30 cellular contexts compared by ENCODE assay signal in genomic region chr5:170538970-170539586, GRCh38. TPM values are rescaled to one million over a fixed set of nuclear protein-coding genes. Genes with fewer than 3 reads are reported as not detected.
DNase-seq lines count a peak whose midpoint lies in the region; ATAC-seq and TF ChIP-seq lines count a peak whose summit lies in the region.
"Had no signal": no experiment of that assay in that cellular context is flagged by ENCODE, and none has a peak within 500 bp of the region (broad histone marks: within the 10 kb centered on the region; RNA-seq: fewer than 3 reads in every experiment).

No MANE protein-coding gene starts in this region.

- TF ChIP-seq CTCF in HL-60 (IDR thresholded peaks at IDR 0.05; ENCODE audit: insufficient read depth, low read length), result no peak
- no peak for TF ChIP-seq CTCF in endothelial cell (IDR thresholded peaks at IDR 0.05; ENCODE audit: unreplicated experiment)
- no peak for TF ChIP-seq CTCF in suprapubic skin (IDR thresholded peaks at IDR 0.05)
- no peak for TF ChIP-seq CTCF in gastroesophageal sphincter (IDR thresholded peaks at IDR 0.05)
- TF ChIP-seq CTCF in gastrocnemius medialis (IDR thresholded peaks at IDR 0.05 in 4 of 5, conservative IDR thresholded peaks at IDR 0.05 in 1 of 5), result no peak

- in situ Hi-C loops in gastrocnemius medialis (cut with MboI; ENCODE audit: low sequenced_read_pairs in 4 of 4), result no loop called here

- no peak overlapping the region for H3K4me3 Mint-ChIP-seq in endothelial cell (ENCODE audit: unreplicated experiment)
- H3K4me3 Mint-ChIP-seq: activated CD4-positive, alpha-beta memory T cell treated with anti-CD3 and anti-CD28 coated beads, Interleukin-2, amount 10 ng/mL, durations not matched to agents 7 days and 5 days; activated naive CD4-positive, alpha-beta T cell treated with anti-CD3 and anti-CD28 coated beads, Interleukin-2, amount 50 U/mL, for 24 hours; CD4-positive, alpha-beta memory T cell; effector memory CD8-positive, alpha-beta T cell; IgD-negative memory B cell; stimulated activated memory B cell treated with anti-CD40 and anti-IgM and Interleukin-4, amounts not matched to agents 10 μg/mL and 1 μg/mL and 100 μg/mL, for 72 hours; T-cell had no signal

- no peak overlapping the region for H3K4me3 ChIP-seq in HL-60 (replicated peaks; ENCODE audit: insufficient read depth, low read length)
- H3K4me3 ChIP-seq in suprapubic skin, result no peak overlapping the region
- H3K4me3 ChIP-seq in gastroesophageal sphincter, result no peak overlapping the region
- H3K4me3 ChIP-seq in gastrocnemius medialis, result no peak overlapping the region
- H3K4me3 ChIP-seq: colonic mucosa, GM23248, lung, right lobe of liver, upper lobe of left lung had no signal

- intact Hi-C loops in gastrocnemius medialis (cut with DNase I; ENCODE audit: low total_unique reads), result no loop called here

- H3K4me1 ChIP-seq in suprapubic skin, result no peaks in the 10 kb centered on the region
- no peaks in the 10 kb centered on the region for H3K4me1 ChIP-seq in gastroesophageal sphincter
- H3K4me1 ChIP-seq in gastrocnemius medialis, result no peaks in the 10 kb centered on the region
- H3K4me1 ChIP-seq: colonic mucosa, right lobe of liver had no signal

- no peaks in the 10 kb centered on the region for H3K9me3 ChIP-seq in suprapubic skin
- H3K9me3 ChIP-seq in gastroesophageal sphincter, result no peaks in the 10 kb centered on the region
- no peaks in the 10 kb centered on the region for H3K9me3 ChIP-seq in gastrocnemius medialis
- H3K9me3 ChIP-seq: colonic mucosa, right lobe of liver, upper lobe of left lung had no signal

- H3K36me3 Mint-ChIP-seq in endothelial cell (ENCODE audit: low read depth, unreplicated experiment), result peaks cover 7% of the 10 kb centered on the region
- H3K36me3 Mint-ChIP-seq: activated naive CD4-positive, alpha-beta T cell treated with anti-CD3 and anti-CD28 coated beads, Interleukin-2, amount 50 U/mL, for 24 hours; CD4-positive, alpha-beta memory T cell; IgD-negative memory B cell; stimulated activated memory B cell treated with anti-CD40 and anti-IgM and Interleukin-4, amounts not matched to agents 10 μg/mL and 1 μg/mL and 100 μg/mL, for 72 hours; T-cell had no signal

- DNase-seq in HL-60 (ENCODE audit: low read depth in 1 of 2, low spot score in 1 of 2) (peak; percentile 16 to 44), NOMO-1 treated with dmso at 0.1 percent for 144 hours (lab: John Stamatoyannopoulos, UW; ENCODE audit: unreplicated experiment) (peak; percentile 53), endothelial cell (ENCODE audit: low spot score) (no peak), suprapubic skin (ENCODE audit: low spot score in 2 of 2) (peak; percentile 13 to 31), gastrocnemius medialis (no peak)
- DNase-seq: activated CD4-positive, alpha-beta memory T cell treated with anti-CD3 and anti-CD28 coated beads, Interleukin-2, amount 10 ng/mL, durations not matched to agents 7 days and 5 days; activated CD8-positive, alpha-beta memory T cell treated with anti-CD3 and anti-CD28 coated beads, Interleukin-2, amount 50 U/mL, for 48 hours; CD4-positive, alpha-beta memory T cell; colonic mucosa; effector memory CD8-positive, alpha-beta T cell; foreskin fibroblast; GM23248; NCI-H1436; NCI-H345; OCI-M1; right lobe of liver; SHP77 treated with DMSO at 0.1 percent for 48 hours; stimulated activated CD4-positive, alpha-beta T cell treated with anti-CD3 and anti-CD28 coated beads, Interleukin-4, amount 100 ng/mL, for 4 hours; substantia nigra; T-cell; upper lobe of left lung had no signal

- H3K36me3 ChIP-seq in suprapubic skin (no peaks in the 10 kb centered on the region), gastroesophageal sphincter (no peaks in the 10 kb centered on the region), gastrocnemius medialis (no peaks in the 10 kb centered on the region)
- H3K36me3 ChIP-seq: colonic mucosa, right lobe of liver, upper lobe of left lung had no signal

- peak overlapping the region; percentile 49 for H3K27ac Mint-ChIP-seq in endothelial cell (ENCODE audit: unreplicated experiment)
- H3K27ac Mint-ChIP-seq: activated CD4-positive, alpha-beta memory T cell treated with anti-CD3 and anti-CD28 coated beads, Interleukin-2, amount 10 ng/mL, durations not matched to agents 7 days and 5 days; activated naive CD4-positive, alpha-beta T cell treated with anti-CD3 and anti-CD28 coated beads, Interleukin-2, amount 50 U/mL, for 24 hours; CD4-positive, alpha-beta memory T cell; effector memory CD8-positive, alpha-beta T cell; IgD-negative memory B cell; progenitor cell of endocrine pancreas; stimulated activated memory B cell treated with anti-CD40 and anti-IgM and Interleukin-4, amounts not matched to agents 10 μg/mL and 1 μg/mL and 100 μg/mL, for 72 hours; T-cell had no signal

- WGBS in suprapubic skin, result 84% methylated on average over 6 of the region's 6 CpGs
- WGBS in gastroesophageal sphincter (ENCODE audit: low coverage in 1 of 2), 2 donors, result 89 to 95% methylated on average over 3 to 6 of the region's 6 CpGs

- H3K27me3 ChIP-seq in HL-60 (ENCODE audit: insufficient read depth, poor library complexity, severe bottlenecking) (no peaks in the 10 kb centered on the region), suprapubic skin (no peaks in the 10 kb centered on the region), gastroesophageal sphincter (peaks cover 4% of the 10 kb centered on the region), gastrocnemius medialis (no peaks in the 10 kb centered on the region)
- H3K27me3 ChIP-seq: colonic mucosa, right lobe of liver, upper lobe of left lung had no signal

- peaks cover 4% of the 10 kb centered on the region for H3K27me3 Mint-ChIP-seq in endothelial cell (ENCODE audit: unreplicated experiment)
- H3K27me3 Mint-ChIP-seq: progenitor cell of endocrine pancreas had no signal

- TF ChIP-seq EP300 in suprapubic skin (IDR thresholded peaks at IDR 0.05), result no peak
- TF ChIP-seq EP300 in gastroesophageal sphincter (IDR thresholded peaks at IDR 0.05), result no peak

- ATAC-seq in gastroesophageal sphincter (no peak), GM19452 (IDR thresholded peaks at IDR 0.05; ENCODE audit: unreplicated experiment) (no peak), gastrocnemius medialis (no peak)
- ATAC-seq: activated CD4-positive, CD25-positive, alpha-beta regulatory T cell treated with anti-CD3 and anti-CD28 coated beads, Interleukin-2, amount 50 U/mL, for 24 hours; effector memory CD8-positive, alpha-beta T cell; esophagus mucosa; stimulated activated memory B cell treated with anti-CD40 and anti-IgM and Interleukin-4, amounts not matched to agents 10 μg/mL and 1 μg/mL and 100 μg/mL, for 72 hours; T-cell had no signal

- no peaks in the 10 kb centered on the region for H3K9me3 Mint-ChIP-seq in endothelial cell (ENCODE audit: unreplicated experiment)
- H3K9me3 Mint-ChIP-seq: activated CD4-positive, alpha-beta memory T cell treated with anti-CD3 and anti-CD28 coated beads, Interleukin-2, amount 10 ng/mL, durations not matched to agents 7 days and 5 days; activated naive CD4-positive, alpha-beta T cell treated with anti-CD3 and anti-CD28 coated beads, Interleukin-2, amount 50 U/mL, for 24 hours; effector memory CD8-positive, alpha-beta T cell; IgD-negative memory B cell; stimulated activated memory B cell treated with anti-CD40 and anti-IgM and Interleukin-4, amounts not matched to agents 10 μg/mL and 1 μg/mL and 100 μg/mL, for 72 hours; T-cell had no signal

- no peak for TF ChIP-seq POLR2A in suprapubic skin (IDR thresholded peaks at IDR 0.05)
- TF ChIP-seq POLR2A in gastroesophageal sphincter (IDR thresholded peaks at IDR 0.05), result no peak
- no peak for TF ChIP-seq POLR2A in gastrocnemius medialis (IDR thresholded peaks at IDR 0.05)

- H3K4me1 Mint-ChIP-seq in endothelial cell (ENCODE audit: unreplicated experiment), result peaks cover 5% of the 10 kb centered on the region
- H3K4me1 Mint-ChIP-seq: activated CD4-positive, alpha-beta memory T cell treated with anti-CD3 and anti-CD28 coated beads, Interleukin-2, amount 10 ng/mL, durations not matched to agents 7 days and 5 days; stimulated activated memory B cell treated with anti-CD40 and anti-IgM and Interleukin-4, amounts not matched to agents 10 μg/mL and 1 μg/mL and 100 μg/mL, for 72 hours had no signal

- H3K27ac ChIP-seq in HL-60 (replicated peaks) (no peak overlapping the region), suprapubic skin (no peak overlapping the region), gastroesophageal sphincter (no peak overlapping the region), gastrocnemius medialis (no peak overlapping the region)
- H3K27ac ChIP-seq: colonic mucosa, GM23248, right lobe of liver, upper lobe of left lung had no signal

RNA-seq across cellular contexts. Expression of gene KCNIP1, which starts 35.3 kb away (rescaled TPM):
- total RNA-seq in endothelial cell (ENCODE audit: unreplicated experiment), result 6.1 TPM
- under 1 TPM in 1 of 4 donors, not detected in 3; 0.34 TPM for total RNA-seq in suprapubic skin
- total RNA-seq in gastroesophageal sphincter, result 1 to 10 TPM in 2 of 4 donors, under 1 TPM in 1, not detected in 1; 0.94 to 1.6 (median 1.1) TPM
- total RNA-seq in gastrocnemius medialis, result not detected
- total RNA-seq: activated CD4-positive, alpha-beta memory T cell treated with anti-CD3 and anti-CD28 coated beads, Interleukin-2, amount 10 ng/mL, durations not matched to agents 7 days and 5 days; CD4-positive, alpha-beta memory T cell; esophagus mucosa; GM23248; T-cell had no signal

Comparison
In these comparisons a context has a peak if more than half of its experiments do, and no peak if none do; other contexts are left out.
1. DNase-seq: peak in HL-60 (2 of 2), NOMO-1 treated with dmso at 0.1 percent for 144 hours (single experiment) and suprapubic skin (2 of 2); none in endothelial cell (single experiment) and gastrocnemius medialis (0 of 2).